In genomic region chr3:108222813-108223307, GRCh38 we compare ENCODE assay signal across 8 cellular contexts. TPM values are rescaled to one million over a fixed set of nuclear protein-coding genes. Genes with fewer than 3 reads are reported as not detected.
DNase-seq lines count a peak whose midpoint lies in the region; ATAC-seq, FAIRE-seq and TF ChIP-seq lines count a peak whose summit lies in the region.

No MANE protein-coding gene starts in this region.

- H3K18ac ChIP-seq in mesendoderm (ENCODE audit: low read length): no peak overlapping the region

- FAIRE-seq in HTR-8/SVneo (lab: Jason Lieb, UNC): no peak

- DNase-seq in Daoy (ENCODE audit: low read depth) (peak; percentile 6), Karpas-422 (peak; percentile 61), cardiac fibroblast (ENCODE audit: low read depth in 2 of 2) (peak in 1 of 2 donors; percentile 23), mesendoderm (peak; percentile 11), NOMO-1 treated with dmso at 0.1 percent for 144 hours (lab: John Stamatoyannopoulos, UW; ENCODE audit: unreplicated experiment) (no peak), HTR-8/SVneo (ENCODE audit: insufficient read length, low spot score) (no peak), NCI-H1417 treated with DMSO at 0.1 percent for 48 hours (lab: John Stamatoyannopoulos, UW) (no peak)

- TF ChIP-seq CTCF in cardiac fibroblast (IDR thresholded peaks at IDR 0.05; ENCODE audit: low read depth, low read length): no peak

- H3K9ac ChIP-seq in Karpas-422 (ENCODE audit: low read length) (peak overlapping the region; percentile 71), mesendoderm (ENCODE audit: low read length) (peak overlapping the region; percentile 55)

- H3K56ac ChIP-seq in mesendoderm (ENCODE audit: low read length): peak overlapping the region; percentile 63

- H3K4me3 ChIP-seq in Karpas-422 (ENCODE audit: low read length) (peak overlapping the region; percentile 89), cardiac fibroblast (replicated peaks in 1 of 2; ENCODE audit: low read depth in 2 of 2, low read length in 2 of 2) (peak overlapping the region; percentile 72 to 89), mesendoderm (ENCODE audit: low read length) (peak overlapping the region; percentile 20)

- peaks cover 43% of the 10 kb centered on the region for H3K79me2 ChIP-seq in Karpas-422 (ENCODE audit: low read length)
- H3K79me2 ChIP-seq in mesendoderm (ENCODE audit: control insufficient read depth, insufficient read depth, low read length): no peaks in the 10 kb centered on the region

- H2AK5ac ChIP-seq in mesendoderm (ENCODE audit: low read length): no peak overlapping the region

- H2BK5ac ChIP-seq in mesendoderm (ENCODE audit: low read length): no peak overlapping the region

- no peak overlapping the region for H4K8ac ChIP-seq in mesendoderm (ENCODE audit: low read depth, low read length)

- H4K5ac ChIP-seq in mesendoderm (ENCODE audit: low read length): no peak overlapping the region

- H3K9me3 ChIP-seq in Karpas-422 (ENCODE audit: low read length): no peaks in the 10 kb centered on the region

- H3K27me3 ChIP-seq in Karpas-422 (ENCODE audit: low read length): no peaks in the 10 kb centered on the region
- H3K27me3 ChIP-seq in mesendoderm (ENCODE audit: insufficient read depth, low read length, poor library complexity): no peaks in the 10 kb centered on the region

- H2BK120ac ChIP-seq in mesendoderm (ENCODE audit: low read depth, low read length): no peak overlapping the region

- H3K4me1 ChIP-seq in Karpas-422 (ENCODE audit: low read length): peaks cover 52% of the 10 kb centered on the region
- H3K4me1 ChIP-seq in mesendoderm (ENCODE audit: control insufficient read depth, low read depth, low read length): no peaks in the 10 kb centered on the region

- no peak for ATAC-seq in GM18517 (IDR thresholded peaks at IDR 0.05; ENCODE audit: unreplicated experiment)

- no CpG with 5 or more reads among the region's 4 CpGs for WGBS in mesendoderm (ENCODE audit: extremely low coverage, insufficient coverage, low lambda C conversion rate)

- H4K20me1 ChIP-seq in Karpas-422 (ENCODE audit: insufficient read depth, low read depth, low read length): no peaks in the 10 kb centered on the region

- H2AFZ ChIP-seq in Karpas-422 (ENCODE audit: low read length): peak overlapping the region; percentile 32

- no peak overlapping the region for H3K4ac ChIP-seq in mesendoderm (ENCODE audit: low read depth, low read length)

- peaks cover 6% of the 10 kb centered on the region; the same call in 1 of the 2 replicates for H3K36me3 ChIP-seq in Karpas-422 (ENCODE audit: insufficient read depth, low read length)
- no peaks in the 10 kb centered on the region for H3K36me3 ChIP-seq in mesendoderm (ENCODE audit: control insufficient read depth, insufficient read depth, low read length)

- H3K27ac ChIP-seq in Karpas-422 (ENCODE audit: low read length) (peak overlapping the region; percentile 84), mesendoderm (ENCODE audit: low read depth, low read length) (no peak overlapping the region)

- H3K9me2 ChIP-seq in Karpas-422 (replicated peaks; ENCODE audit: insufficient read depth, low read length): no peaks in the 10 kb centered on the region

- H2BK15ac ChIP-seq in mesendoderm (replicated peaks; ENCODE audit: low read depth): no peak overlapping the region

- H3K4me2 ChIP-seq in Karpas-422 (ENCODE audit: low read depth, low read length, poor library complexity, severe bottlenecking): peak overlapping the region; percentile 77
- H3K4me2 ChIP-seq in mesendoderm (ENCODE audit: low read length): peak overlapping the region; percentile 61

- no peak overlapping the region for H3K23ac ChIP-seq in mesendoderm (ENCODE audit: low read length)

- no peaks in the 10 kb centered on the region for H3K79me1 ChIP-seq in mesendoderm (ENCODE audit: low read length)

RNA-seq across cellular contexts. Expression of gene IFT57, which starts 0.6 kb away (rescaled TPM):
- 71.7 and 108 TPM in 2 replicates for total RNA-seq in Daoy (2014; rRNA removed; shearing (Covaris generic))
- total RNA-seq in Karpas-422 (2014; rRNA removed; shearing (Covaris generic); ENCODE audit: low replicate concordance): 93.4 and 133 TPM in 2 replicates
- 20.5 TPM for polyA plus RNA-seq in mesendoderm (2013, experiment 1 of 2)
- 20.3 TPM for polyA plus RNA-seq in mesendoderm (2013, experiment 2 of 2)

Comparison
In these comparisons a context has a peak if more than half of its experiments do, and no peak if none do; other contexts are left out.
1. DNase-seq: peak in Daoy (single experiment), Karpas-422 (single experiment) and mesendoderm (single experiment); none in NOMO-1 treated with dmso at 0.1 percent for 144 hours (single experiment), HTR-8/SVneo (single experiment) and NCI-H1417 treated with DMSO at 0.1 percent for 48 hours (single experiment).
2. H3K4me3 ChIP-seq: peak in every context shown above with its lines; median percentile 89 in Karpas-422; 80 in cardiac fibroblast; 20 in mesendoderm.